13 cellular contexts compared by ENCODE assay signal in genomic region chr14:24202538-24202937, GRCh38. TPM values are rescaled to one million over a fixed set of nuclear protein-coding genes. Genes with fewer than 3 reads are reported as not detected.
DNase-seq lines count a peak whose midpoint lies in the region; TF ChIP-seq lines count a peak whose summit lies in the region.
"Not testable (repeated sequence)": the region's sequence is repeated elsewhere in the genome, so short reads cannot be mapped to it uniquely, and the experiment has no call there.
"Had no signal": no experiment of that assay in that cellular context is flagged by ENCODE, and none has a peak within 500 bp of the region (broad histone marks: within the 10 kb centered on the region; RNA-seq: fewer than 3 reads in every experiment).

No MANE protein-coding gene starts in this region.

- peak overlapping the region; percentile 33; the same call in 1 of the 2 replicates for H3K4me3 ChIP-seq in HUES6 (ENCODE audit: low read depth, low read length)
- H3K4me3 ChIP-seq in coronary artery, sigmoid colon: not testable (repeated sequence)

- 95 to 96% methylated on average over 8 of the region's 8 CpGs for WGBS in sigmoid colon, 2 donors

- H3K9me3 Mint-ChIP-seq in glutamatergic neuron (ENCODE audit: unreplicated experiment) = not testable (repeated sequence)

- H3K27ac ChIP-seq in HUES6 (ENCODE audit: low read depth, low read length) = peak overlapping the region; percentile 86; the same call in 1 of the 2 replicates
- not testable (repeated sequence) for H3K27ac ChIP-seq in coronary artery, sigmoid colon

- TF ChIP-seq POLR2A in sigmoid colon (IDR thresholded peaks at IDR 0.05) = not testable (repeated sequence)

- peaks cover 65% of the 10 kb centered on the region for H3K36me3 ChIP-seq in HUES6 (ENCODE audit: control insufficient read depth, insufficient read depth, low read length)
- peaks cover 0 to 60% (median 8%) of the 10 kb centered on the region in 4 donors for H3K36me3 ChIP-seq in sigmoid colon

- peak overlapping the region; percentile 4 for H3K27ac Mint-ChIP-seq in glutamatergic neuron (ENCODE audit: unreplicated experiment)

- not testable (repeated sequence) for TF ChIP-seq EP300 in sigmoid colon (IDR thresholded peaks at IDR 0.05)

- not testable (repeated sequence) for H3K27me3 Mint-ChIP-seq in glutamatergic neuron (ENCODE audit: unreplicated experiment)

- peak overlapping the region; percentile 57 for H3K9ac ChIP-seq in HUES6 (ENCODE audit: low read length)

- peaks cover 15% of the 10 kb centered on the region for H3K36me3 Mint-ChIP-seq in glutamatergic neuron (ENCODE audit: unreplicated experiment)

- TF ChIP-seq CTCF in coronary artery (IDR thresholded peaks at IDR 0.05); glutamatergic neuron (IDR thresholded peaks at IDR 0.05; ENCODE audit: partially characterized antibody, unreplicated experiment); sigmoid colon (IDR thresholded peaks at IDR 0.05): not testable (repeated sequence)

- intact Hi-C loops in sigmoid colon (cut with DNase I) = not testable (repeated sequence)

- DNase-seq in ELF-1 (ENCODE audit: low read depth, low spot score) (peak; percentile 35), coronary artery (ENCODE audit: low spot score) (peak; percentile 5), islet precursor cell (peak; percentile 4), sigmoid colon (peak; percentile 3)
- not testable (repeated sequence) for DNase-seq in glutamatergic neuron

- H3K4me1 Mint-ChIP-seq in glutamatergic neuron (ENCODE audit: low read depth, unreplicated experiment) = not testable (repeated sequence)

- not testable (repeated sequence) for H3K4me3 Mint-ChIP-seq in glutamatergic neuron (ENCODE audit: unreplicated experiment)

- not testable (repeated sequence) for H3K4me1 ChIP-seq in HUES6 (ENCODE audit: control insufficient read depth, insufficient read depth, low read length); sigmoid colon

- H3K9me3 ChIP-seq in HUES6 (ENCODE audit: control insufficient read depth, insufficient read depth, low read depth, low read length) = peaks cover 14% of the 10 kb centered on the region
- H3K9me3 ChIP-seq in sigmoid colon = not testable (repeated sequence)

- H3K27me3 ChIP-seq in HUES6 (ENCODE audit: control insufficient read depth, insufficient read depth, low read length); sigmoid colon: not testable (repeated sequence)

RNA-seq across cellular contexts. Expression of gene TSSK4, which starts 3.0 kb away (rescaled TPM):
- not detected for total RNA-seq in glutamatergic neuron (ENCODE audit: unreplicated experiment)
- under 1 TPM in 1 of 4 donors, not detected in 3; 0.66 TPM for total RNA-seq in sigmoid colon
- under 1 TPM in 1 of 3 donors, not detected in 2; 0.22 TPM for polyA plus RNA-seq in sigmoid colon
- total RNA-seq: Caco-2, GM23248, H7, IMR-90, K562 had no signal
- polyA plus RNA-seq: A549, BJ, IMR-90 had no signal

RNA-seq across cellular contexts. Expression of gene TM9SF1, which starts 7.3 kb away (rescaled TPM):
- total RNA-seq in glutamatergic neuron (ENCODE audit: unreplicated experiment) = 35.0 TPM
- total RNA-seq in sigmoid colon = 10 to 100 TPM; 29.6 to 36.9 (median 34.7) TPM
- polyA plus RNA-seq in sigmoid colon = 10 to 100 TPM in 2 of 3 donors, 1 to 10 TPM in 1; 7.9 to 37.2 (median 10.8) TPM

RNA-seq across cellular contexts. Expression of gene CHMP4A, which starts 10.8 kb away (rescaled TPM):
- total RNA-seq in glutamatergic neuron (ENCODE audit: unreplicated experiment) (32.4 TPM), sigmoid colon (100 to 1,000 TPM in 2 of 4 donors, 10 to 100 TPM in 2; 65.6 to 149 (median 102) TPM)
- polyA plus RNA-seq in sigmoid colon = 100 to 1,000 TPM in 2 of 3 donors, 10 to 100 TPM in 1; 81.6 to 116 (median 109) TPM

RNA-seq across cellular contexts. Expression of gene MDP1, which starts 13.3 kb away (rescaled TPM):
- total RNA-seq in glutamatergic neuron (ENCODE audit: unreplicated experiment) = 25.5 TPM
- total RNA-seq in sigmoid colon = 10 to 100 TPM; 22.4 to 31.7 (median 26.5) TPM
- polyA plus RNA-seq in sigmoid colon = 10 to 100 TPM; 15.1 to 34.2 (median 28.8) TPM

RNA-seq across cellular contexts. Expression of gene IPO4, which starts 13.9 kb away (rescaled TPM):
- total RNA-seq in glutamatergic neuron (ENCODE audit: unreplicated experiment) (25.5 TPM), sigmoid colon (10 to 100 TPM; 11.0 to 37.1 (median 13.2) TPM)
- 10 to 100 TPM in 1 of 3 donors, 1 to 10 TPM in 2; 3.0 to 24.4 (median 5.4) TPM for polyA plus RNA-seq in sigmoid colon
